In the genomic region with DNA sequence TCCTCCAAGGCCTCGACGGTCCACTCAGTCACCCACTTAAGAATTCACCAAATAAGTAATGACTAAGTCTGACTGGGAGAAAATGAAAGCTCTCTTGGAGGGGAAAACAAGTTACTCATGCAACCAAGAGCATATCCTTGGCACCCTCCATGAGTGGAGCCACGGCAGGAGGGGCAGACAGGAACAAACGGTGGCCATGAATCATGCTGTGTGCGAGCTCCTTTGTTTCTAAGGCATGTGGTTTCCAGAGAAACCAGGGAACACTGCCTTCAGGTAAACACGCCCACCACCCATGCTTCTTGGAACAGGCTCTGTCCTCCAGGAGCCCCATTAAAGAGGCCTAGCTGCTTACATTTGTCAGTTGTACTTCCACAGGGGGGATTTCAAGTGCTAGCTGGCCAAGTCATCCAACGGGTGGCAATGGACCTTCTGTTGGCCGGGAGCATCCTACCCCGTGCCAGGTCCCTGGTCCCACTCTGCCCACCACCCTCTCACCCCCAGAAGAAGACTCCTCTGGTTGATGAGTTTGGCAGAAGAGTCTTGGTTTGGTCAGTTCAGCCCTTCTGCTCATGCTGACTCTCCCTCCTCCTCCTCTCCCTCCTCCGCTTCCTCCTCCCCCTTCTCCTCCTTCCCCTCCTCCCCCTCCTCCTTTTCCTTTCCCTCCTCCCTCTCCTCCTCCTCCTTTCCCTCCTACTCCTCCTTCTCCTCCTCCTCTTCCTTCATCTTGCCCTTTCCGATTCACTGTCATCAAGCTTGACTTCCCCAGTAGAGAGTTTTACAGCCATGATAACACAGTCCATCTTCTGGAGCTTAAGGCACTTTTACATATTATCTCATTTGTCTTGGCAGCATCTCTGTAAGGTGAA, we compare ENCODE assay signal across 10 cellular contexts.
A peak's percentile ranks its signal among the peaks of the same experiment; 100 is the strongest.
DNase-seq lines count a peak whose midpoint lies in the region; ATAC-seq and FAIRE-seq lines count a peak whose summit lies in the region.
"Had no signal": no experiment of that assay in that cellular context is flagged by ENCODE, and none has a peak within 500 bp of the region (broad histone marks: within the 10 kb centered on the region; RNA-seq: fewer than 3 reads in every experiment).

No MANE protein-coding gene starts in this region.

- no peak overlapping the region for H2AFZ ChIP-seq in Karpas-422 (ENCODE audit: low read length)

- CTCF ChIA-PET in activated CD4-positive, alpha-beta memory T cell treated with anti-CD3 and anti-CD28 coated beads for 36 hours (lab: Charles Lee): no interaction called here
- CTCF ChIA-PET in activated CD4-positive, alpha-beta memory T cell treated with anti-CD3 and anti-CD28 coated beads, Interleukin-2, amount 10 ng/mL, durations not matched to agents 7 days and 5 days (lab: Charles Lee): interaction anchor here (0.6 kb wide), 1 partner anchor 133 kb away, joined by 3 read pairs; no protein-coding TSS in a partner anchor

- no peaks in the 10 kb centered on the region for H4K20me1 ChIP-seq in Karpas-422 (ENCODE audit: insufficient read depth, low read depth, low read length)

- no peak for FAIRE-seq in frontal cortex (lab: Jason Lieb, UNC)

- no peaks in the 10 kb centered on the region for H3K9me2 ChIP-seq in Karpas-422 (replicated peaks; ENCODE audit: insufficient read depth, low read length)

- no peak overlapping the region for H3K4me3 ChIP-seq in Karpas-422 (ENCODE audit: low read length)

- H3K27ac ChIP-seq in Karpas-422 (ENCODE audit: low read length): no peak overlapping the region

- no peaks in the 10 kb centered on the region for H3K79me2 ChIP-seq in Karpas-422 (ENCODE audit: low read length)

- no peaks in the 10 kb centered on the region for H3K27me3 ChIP-seq in Karpas-422 (ENCODE audit: low read length)

- no peaks in the 10 kb centered on the region for H3K9me3 Mint-ChIP-seq in activated CD4-positive, alpha-beta memory T cell treated with anti-CD3 and anti-CD28 coated beads for 36 hours
- no peaks in the 10 kb centered on the region for H3K9me3 Mint-ChIP-seq in activated CD4-positive, alpha-beta memory T cell treated with anti-CD3 and anti-CD28 coated beads, Interleukin-2, amount 10 ng/mL, durations not matched to agents 7 days and 5 days
- H3K9me3 Mint-ChIP-seq: CD4-positive, alpha-beta T cell had no signal

- H3K4me2 ChIP-seq in Karpas-422 (ENCODE audit: low read depth, low read length, poor library complexity, severe bottlenecking): no peak overlapping the region

- POLR2A ChIA-PET in activated CD4-positive, alpha-beta memory T cell treated with anti-CD3 and anti-CD28 coated beads for 36 hours (lab: Charles Lee): interaction anchor here (1.4 kb wide), 1 partner anchor 15 kb away, joined by 3 read pairs; no protein-coding TSS in a partner anchor
- POLR2A ChIA-PET in activated CD4-positive, alpha-beta memory T cell treated with anti-CD3 and anti-CD28 coated beads, Interleukin-2, amount 10 ng/mL, durations not matched to agents 7 days and 5 days (lab: Charles Lee): no interaction called here

- H3K36me3 Mint-ChIP-seq in activated CD4-positive, alpha-beta memory T cell treated with anti-CD3 and anti-CD28 coated beads for 36 hours: no peaks in the 10 kb centered on the region
- no peaks in the 10 kb centered on the region for H3K36me3 Mint-ChIP-seq in activated CD4-positive, alpha-beta memory T cell treated with anti-CD3 and anti-CD28 coated beads, Interleukin-2, amount 10 ng/mL, durations not matched to agents 7 days and 5 days (ENCODE audit: low read depth)

- H3K9ac ChIP-seq in Karpas-422 (ENCODE audit: low read length): no peak overlapping the region

- peak; percentile 66 for DNase-seq in activated CD4-positive, alpha-beta memory T cell treated with anti-CD3 and anti-CD28 coated beads for 36 hours
- no peak for DNase-seq in activated CD4-positive, alpha-beta memory T cell treated with anti-CD3 and anti-CD28 coated beads, Interleukin-2, amount 10 ng/mL, durations not matched to agents 7 days and 5 days
- DNase-seq in SW480 (ENCODE audit: low spot score) (peak; percentile 46), glomerular endothelial cell (ENCODE audit: extremely low read depth, low read depth, low spot score) (peak; percentile 68), Karpas-422 (no peak), frontal cortex (ENCODE audit: low spot score in 2 of 2) (no peak), middle frontal gyrus (ENCODE audit: extremely low spot score, low spot score) (no peak)
- peak; percentile 16 for DNase-seq in stimulated activated naive CD8-positive, alpha-beta T cell treated with anti-CD3 and anti-CD28 coated beads, Interleukin-15, Interleukin-2, amounts not matched to agents 100 U/mL and 50 U/mL, for 24 hours
- DNase-seq: CD4-positive, alpha-beta T cell; NK-92 treated with Interleukin-12 subunit alpha and Interleukin-12 subunit beta, amount 100 ng/mL, for 24 hours had no signal

- peaks cover 11% of the 10 kb centered on the region for H3K4me1 Mint-ChIP-seq in activated CD4-positive, alpha-beta memory T cell treated with anti-CD3 and anti-CD28 coated beads for 36 hours (ENCODE audit: low read depth)
- H3K4me1 Mint-ChIP-seq in activated CD4-positive, alpha-beta memory T cell treated with anti-CD3 and anti-CD28 coated beads, Interleukin-2, amount 10 ng/mL, durations not matched to agents 7 days and 5 days: peaks cover 1% of the 10 kb centered on the region

- peaks cover 10% of the 10 kb centered on the region for H3K4me1 ChIP-seq in Karpas-422 (ENCODE audit: low read length)

- peak overlapping the region; percentile 25 for H3K27ac Mint-ChIP-seq in activated CD4-positive, alpha-beta memory T cell treated with anti-CD3 and anti-CD28 coated beads for 36 hours
- no peak overlapping the region for H3K27ac Mint-ChIP-seq in activated CD4-positive, alpha-beta memory T cell treated with anti-CD3 and anti-CD28 coated beads, Interleukin-2, amount 10 ng/mL, durations not matched to agents 7 days and 5 days
- H3K27ac Mint-ChIP-seq: CD4-positive, alpha-beta T cell had no signal

- H3K4me3 Mint-ChIP-seq in activated CD4-positive, alpha-beta memory T cell treated with anti-CD3 and anti-CD28 coated beads for 36 hours: no peak overlapping the region
- no peak overlapping the region for H3K4me3 Mint-ChIP-seq in activated CD4-positive, alpha-beta memory T cell treated with anti-CD3 and anti-CD28 coated beads, Interleukin-2, amount 10 ng/mL, durations not matched to agents 7 days and 5 days
- H3K4me3 Mint-ChIP-seq: CD4-positive, alpha-beta T cell had no signal

- no peaks in the 10 kb centered on the region for H3K36me3 ChIP-seq in Karpas-422 (ENCODE audit: insufficient read depth, low read length)

- no peaks in the 10 kb centered on the region for H3K9me3 ChIP-seq in Karpas-422 (ENCODE audit: low read length)

- H3K27me3 Mint-ChIP-seq in activated CD4-positive, alpha-beta memory T cell treated with anti-CD3 and anti-CD28 coated beads for 36 hours: no peaks in the 10 kb centered on the region
- peaks cover 1% of the 10 kb centered on the region for H3K27me3 Mint-ChIP-seq in activated CD4-positive, alpha-beta memory T cell treated with anti-CD3 and anti-CD28 coated beads, Interleukin-2, amount 10 ng/mL, durations not matched to agents 7 days and 5 days
- H3K27me3 Mint-ChIP-seq: CD4-positive, alpha-beta T cell had no signal

- intact Hi-C loops in activated CD4-positive, alpha-beta memory T cell treated with anti-CD3 and anti-CD28 coated beads for 36 hours (cut with micrococcal nuclease): loop anchor here (1.0 kb wide), 1 partner anchor 15 kb away; no protein-coding TSS in a partner anchor

- ATAC-seq in stimulated activated naive CD8-positive, alpha-beta T cell treated with anti-CD3 and anti-CD28 coated beads, Interleukin-15, Interleukin-2, amounts not matched to agents 100 U/mL and 50 U/mL, for 24 hours: peak; percentile 74

Comparison
In these comparisons a context has a peak if more than half of its experiments do, and no peak if none do; other contexts are left out.
1. DNase-seq: peak in activated CD4-positive, alpha-beta memory T cell treated with anti-CD3 and anti-CD28 coated beads for 36 hours (single experiment), SW480 (single experiment), glomerular endothelial cell (single experiment) and stimulated activated naive CD8-positive, alpha-beta T cell treated with anti-CD3 and anti-CD28 coated beads, Interleukin-15, Interleukin-2, amounts not matched to agents 100 U/mL and 50 U/mL, for 24 hours (single experiment); none in activated CD4-positive, alpha-beta memory T cell treated with anti-CD3 and anti-CD28 coated beads, Interleukin-2, amount 10 ng/mL, durations not matched to agents 7 days and 5 days (single experiment), Karpas-422 (single experiment), frontal cortex (0 of 2) and middle frontal gyrus (single experiment).